Comparison of ENCODE assay signal across 1 cellular context in genomic region chr17:61318684-61319098, GRCh38.
TF ChIP-seq lines count a peak whose summit lies in the region.

No MANE protein-coding gene starts in this region.

TF ChIP-seq in IMR-90, 13 proteins besides CTCF, POLR2A, EP300 and RAD21 (continued from another document):
- TF ChIP-seq, protein P1, sequence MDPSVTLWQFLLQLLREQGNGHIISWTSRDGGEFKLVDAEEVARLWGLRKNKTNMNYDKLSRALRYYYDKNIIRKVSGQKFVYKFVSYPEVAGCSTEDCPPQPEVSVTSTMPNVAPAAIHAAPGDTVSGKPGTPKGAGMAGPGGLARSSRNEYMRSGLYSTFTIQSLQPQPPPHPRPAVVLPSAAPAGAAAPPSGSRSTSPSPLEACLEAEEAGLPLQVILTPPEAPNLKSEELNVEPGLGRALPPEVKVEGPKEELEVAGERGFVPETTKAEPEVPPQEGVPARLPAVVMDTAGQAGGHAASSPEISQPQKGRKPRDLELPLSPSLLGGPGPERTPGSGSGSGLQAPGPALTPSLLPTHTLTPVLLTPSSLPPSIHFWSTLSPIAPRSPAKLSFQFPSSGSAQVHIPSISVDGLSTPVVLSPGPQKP (IDR thresholded peaks at IDR 0.05; ENCODE audit: borderline replicate concordance, low read depth, low read length), result no peak
- TF ChIP-seq CHD1 (IDR thresholded peaks at IDR 0.05; ENCODE audit: low read depth, low read length), result no peak
